1 cellular context compared by ENCODE assay signal in the genomic region with DNA sequence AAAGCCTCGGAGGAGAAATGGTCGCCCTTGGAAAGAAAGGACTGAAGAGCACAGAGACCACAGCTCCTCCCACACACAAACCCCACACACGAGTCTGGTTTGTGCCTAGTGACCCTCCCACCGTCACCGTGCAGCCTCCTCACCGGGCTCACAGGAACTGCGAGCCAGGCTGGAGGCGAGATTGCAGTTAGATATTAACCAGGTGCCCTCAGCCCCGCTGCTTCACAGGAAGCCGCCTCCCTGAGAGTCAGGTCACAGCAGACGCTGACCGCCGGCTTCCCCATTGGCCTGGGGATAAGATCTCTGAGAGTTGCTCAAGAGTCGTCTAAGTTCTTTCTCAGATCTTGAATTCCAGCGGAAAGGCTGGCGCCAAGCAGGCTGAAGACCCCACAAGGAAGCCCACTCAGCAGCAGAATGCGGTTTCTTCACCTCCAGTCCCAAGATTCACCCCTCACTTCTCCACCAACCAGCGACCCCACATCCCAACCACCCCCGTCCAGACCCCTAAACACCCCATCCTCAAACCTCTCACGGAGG.
TF ChIP-seq lines count a peak whose summit lies in the region.

No MANE protein-coding gene starts in this region.

TF ChIP-seq in HepG2, 621 proteins besides CTCF, POLR2A, EP300 and RAD21 (continued from another document and continues in another):
- TF ChIP-seq REST (IDR thresholded peaks at IDR 0.05; ENCODE audit: borderline replicate concordance in 1 of 2, low read depth in 1 of 2, low read length in 2 of 2) (no peak), LCORL (IDR thresholded peaks at IDR 0.05) (no peak), LCORL (CRISPR knock-in tag; IDR thresholded peaks at IDR 0.05) (0 out of 2 replicates have a peak, but pooled peaks have one; percentile 2), IRF9 (CRISPR knock-in tag; IDR thresholded peaks at IDR 0.05; ENCODE audit: borderline replicate concordance) (no peak), NR2F6 (IDR thresholded peaks at IDR 0.05) (peak; percentile 76), NR2F6 (CRISPR knock-in tag; IDR thresholded peaks at IDR 0.05) (peak; percentile 88), SRSF1 (optimal IDR thresholded peaks at IDR 0.05; ENCODE audit: low read depth, low read length) (no peak), ZSCAN21 (CRISPR knock-in tag; IDR thresholded peaks at IDR 0.05; ENCODE audit: borderline replicate concordance) (no peak), TP53 (CRISPR knock-in tag; conservative IDR thresholded peaks at IDR 0.05) (no peak), CBX5 (CRISPR knock-in tag; IDR thresholded peaks at IDR 0.05; ENCODE audit: borderline replicate concordance) (peak; percentile 60; the same call in 1 of the 2 replicates), ZNF850 (CRISPR knock-in tag; conservative IDR thresholded peaks at IDR 0.05) (no peak), ZNF282 (IDR thresholded peaks at IDR 0.05; ENCODE audit: partially characterized antibody) (no peak), TEAD3 (CRISPR knock-in tag; optimal IDR thresholded peaks at IDR 0.05; ENCODE audit: borderline replicate concordance) (peak; percentile 77), ZC3H13 (CRISPR knock-in tag; IDR thresholded peaks at IDR 0.05) (peak; percentile 77; the same call in 1 of the 2 replicates), ZNF331 (CRISPR knock-in tag; IDR thresholded peaks at IDR 0.05) (peak; percentile 68; the same call in 1 of the 2 replicates), KDM1A (CRISPR knock-in tag; IDR thresholded peaks at IDR 0.05) (no peak), ZBTB3 (CRISPR knock-in tag; IDR thresholded peaks at IDR 0.05; ENCODE audit: borderline replicate concordance, low read depth) (no peak), AKNA (CRISPR knock-in tag; IDR thresholded peaks at IDR 0.05; ENCODE audit: borderline replicate concordance) (no peak), ZNF383 (CRISPR knock-in tag; IDR thresholded peaks at IDR 0.05; ENCODE audit: borderline replicate concordance) (no peak), ZFP41 (CRISPR knock-in tag; IDR thresholded peaks at IDR 0.05; ENCODE audit: borderline replicate concordance) (no peak), EEA1 (CRISPR knock-in tag; IDR thresholded peaks at IDR 0.05; ENCODE audit: borderline replicate concordance) (no peak), TEAD2 (CRISPR knock-in tag; IDR thresholded peaks at IDR 0.05) (no peak), ZNF292 (CRISPR knock-in tag; IDR thresholded peaks at IDR 0.05; ENCODE audit: borderline replicate concordance, low read depth) (peak; percentile 87; the same call in 1 of the 2 replicates), HCFC1 (IDR thresholded peaks at IDR 0.05; ENCODE audit: low read depth, low read length) (no peak), ZNF710 (CRISPR knock-in tag; IDR thresholded peaks at IDR 0.05; ENCODE audit: borderline replicate concordance) (peak; percentile 30; the same call in 1 of the 2 replicates), ZNF3 (CRISPR knock-in tag; IDR thresholded peaks at IDR 0.05) (no peak), ZNF124 (CRISPR knock-in tag; IDR thresholded peaks at IDR 0.05) (0 out of 2 replicates have a peak, but pooled peaks have one; percentile 56), NBN (conservative IDR thresholded peaks at IDR 0.05) (no peak), FOXK1 (CRISPR knock-in tag; IDR thresholded peaks at IDR 0.05; ENCODE audit: borderline replicate concordance, low read depth) (no peak), KDM6A (CRISPR knock-in tag; IDR thresholded peaks at IDR 0.05; ENCODE audit: low read depth) (peak; percentile 44; the same call in 1 of the 2 replicates), NCOA5 (CRISPR knock-in tag; IDR thresholded peaks at IDR 0.05) (no peak), ZNF775 (CRISPR knock-in tag; IDR thresholded peaks at IDR 0.05; ENCODE audit: borderline replicate concordance) (no peak), ZNF263 (CRISPR knock-in tag; IDR thresholded peaks at IDR 0.05) (peak; percentile 32; the same call in 1 of the 2 replicates), ZNF614 (CRISPR knock-in tag; IDR thresholded peaks at IDR 0.05; ENCODE audit: borderline replicate concordance) (peak; percentile 63; the same call in 1 of the 2 replicates), PHF5A (CRISPR knock-in tag; IDR thresholded peaks at IDR 0.05; ENCODE audit: low read depth, unreplicated experiment) (peak; percentile 41), ZNF572 (CRISPR knock-in tag; IDR thresholded peaks at IDR 0.05) (no peak), ZNF766 (CRISPR knock-in tag; IDR thresholded peaks at IDR 0.05; ENCODE audit: borderline replicate concordance) (no peak), HMG20A (CRISPR knock-in tag; IDR thresholded peaks at IDR 0.05; ENCODE audit: borderline replicate concordance) (peak; percentile 53; the same call in 1 of the 2 replicates), ZSCAN5A (CRISPR knock-in tag; IDR thresholded peaks at IDR 0.05; ENCODE audit: borderline replicate concordance) (no peak), NPAS2 (CRISPR knock-in tag; IDR thresholded peaks at IDR 0.05; ENCODE audit: borderline replicate concordance) (no peak)
- TF ChIP-seq, protein P1, sequence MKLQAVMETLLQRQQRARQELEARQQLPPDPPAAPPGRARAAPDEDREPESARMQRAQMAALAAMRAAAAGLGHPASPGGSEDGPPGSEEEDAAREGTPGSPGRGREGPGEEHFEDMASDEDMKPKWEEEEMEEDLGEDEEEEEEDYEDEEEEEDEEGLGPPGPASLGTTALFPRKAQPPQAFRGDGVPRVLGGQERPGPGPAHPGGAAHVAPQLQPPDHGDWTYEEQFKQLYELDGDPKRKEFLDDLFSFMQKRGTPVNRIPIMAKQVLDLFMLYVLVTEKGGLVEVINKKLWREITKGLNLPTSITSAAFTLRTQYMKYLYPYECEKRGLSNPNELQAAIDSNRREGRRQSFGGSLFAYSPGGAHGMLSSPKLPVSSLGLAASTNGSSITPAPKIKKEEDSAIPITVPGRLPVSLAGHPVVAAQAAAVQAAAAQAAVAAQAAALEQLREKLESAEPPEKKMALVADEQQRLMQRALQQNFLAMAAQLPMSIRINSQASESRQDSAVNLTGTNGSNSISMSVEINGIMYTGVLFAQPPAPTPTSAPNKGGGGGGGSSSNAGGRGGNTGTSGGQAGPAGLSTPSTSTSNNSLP (IDR thresholded peaks at IDR 0.05; ENCODE audit: low read depth, low read length), result peak; percentile 80
- TF ChIP-seq, protein P2, sequence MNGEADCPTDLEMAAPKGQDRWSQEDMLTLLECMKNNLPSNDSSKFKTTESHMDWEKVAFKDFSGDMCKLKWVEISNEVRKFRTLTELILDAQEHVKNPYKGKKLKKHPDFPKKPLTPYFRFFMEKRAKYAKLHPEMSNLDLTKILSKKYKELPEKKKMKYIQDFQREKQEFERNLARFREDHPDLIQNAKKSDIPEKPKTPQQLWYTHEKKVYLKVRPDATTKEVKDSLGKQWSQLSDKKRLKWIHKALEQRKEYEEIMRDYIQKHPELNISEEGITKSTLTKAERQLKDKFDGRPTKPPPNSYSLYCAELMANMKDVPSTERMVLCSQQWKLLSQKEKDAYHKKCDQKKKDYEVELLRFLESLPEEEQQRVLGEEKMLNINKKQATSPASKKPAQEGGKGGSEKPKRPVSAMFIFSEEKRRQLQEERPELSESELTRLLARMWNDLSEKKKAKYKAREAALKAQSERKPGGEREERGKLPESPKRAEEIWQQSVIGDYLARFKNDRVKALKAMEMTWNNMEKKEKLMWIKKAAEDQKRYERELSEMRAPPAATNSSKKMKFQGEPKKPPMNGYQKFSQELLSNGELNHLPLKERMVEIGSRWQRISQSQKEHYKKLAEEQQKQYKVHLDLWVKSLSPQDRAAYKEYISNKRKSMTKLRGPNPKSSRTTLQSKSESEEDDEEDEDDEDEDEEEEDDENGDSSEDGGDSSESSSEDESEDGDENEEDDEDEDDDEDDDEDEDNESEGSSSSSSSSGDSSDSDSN (CRISPR knock-in tag; IDR thresholded peaks at IDR 0.05), result 0 out of 2 replicates have a peak, but pooled peaks have one; percentile 3
- TF ChIP-seq, protein P3, sequence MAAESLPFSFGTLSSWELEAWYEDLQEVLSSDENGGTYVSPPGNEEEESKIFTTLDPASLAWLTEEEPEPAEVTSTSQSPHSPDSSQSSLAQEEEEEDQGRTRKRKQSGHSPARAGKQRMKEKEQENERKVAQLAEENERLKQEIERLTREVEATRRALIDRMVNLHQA (CRISPR knock-in tag; IDR thresholded peaks at IDR 0.05), result no peak
